In genomic region chr2:240491483-240491882, GRCh38 we compare ENCODE assay signal across 7 cellular contexts.
"Had no signal": no experiment of that assay in that cellular context is flagged by ENCODE, and none has a peak within 500 bp of the region (broad histone marks: within the 10 kb centered on the region; RNA-seq: fewer than 3 reads in every experiment).

No MANE protein-coding gene starts in this region.

- DNase-seq: IMR-90, KBM-7, KG1 had no signal

- H3K4me3 ChIP-seq: K562 had no signal

- H3K4me1 Mint-ChIP-seq: IgD-negative memory B cell had no signal

- ATAC-seq: HepG2, K562 had no signal

- H3K27me3 Mint-ChIP-seq: IgD-negative memory B cell had no signal

- H3K27ac ChIP-seq: HL-60 had no signal
